ENCODE assay signal across 1 cellular context in genomic region chr7:107169120-107170050, GRCh38.
TF ChIP-seq lines count a peak whose summit lies in the region.

No MANE protein-coding gene starts in this region.

TF ChIP-seq in HepG2, 621 proteins besides CTCF, POLR2A, EP300 and RAD21 (continued from another document and continues in another):
- peak; percentile 53; the same call in 1 of the 2 replicates for TF ChIP-seq UBTF (CRISPR knock-in tag; IDR thresholded peaks at IDR 0.05)
- no peak for TF ChIP-seq JUNB (CRISPR knock-in tag; IDR thresholded peaks at IDR 0.05; ENCODE audit: borderline replicate concordance)
- no peak for TF ChIP-seq FLYWCH1 (CRISPR knock-in tag; IDR thresholded peaks at IDR 0.05)
- TF ChIP-seq NBN (conservative IDR thresholded peaks at IDR 0.05), result no peak
- no peak for TF ChIP-seq ZNF737 (CRISPR knock-in tag; IDR thresholded peaks at IDR 0.05; ENCODE audit: borderline replicate concordance)
- no peak for TF ChIP-seq ZNF678 (CRISPR knock-in tag; IDR thresholded peaks at IDR 0.05)
- peak; percentile 34; the same call in 1 of the 2 replicates for TF ChIP-seq HMG20A (CRISPR knock-in tag; IDR thresholded peaks at IDR 0.05; ENCODE audit: borderline replicate concordance)
- TF ChIP-seq JARID2 (CRISPR knock-in tag; IDR thresholded peaks at IDR 0.05; ENCODE audit: insufficient replicate concordance), result no peak
- TF ChIP-seq SP1 (IDR thresholded peaks at IDR 0.05), result no peak
- TF ChIP-seq SP1 (CRISPR knock-in tag; IDR thresholded peaks at IDR 0.05), result no peak
- peak; percentile 74; the same call in 1 of the 2 replicates for TF ChIP-seq ZNF230 (CRISPR knock-in tag; IDR thresholded peaks at IDR 0.05)
- TF ChIP-seq, protein P1, sequence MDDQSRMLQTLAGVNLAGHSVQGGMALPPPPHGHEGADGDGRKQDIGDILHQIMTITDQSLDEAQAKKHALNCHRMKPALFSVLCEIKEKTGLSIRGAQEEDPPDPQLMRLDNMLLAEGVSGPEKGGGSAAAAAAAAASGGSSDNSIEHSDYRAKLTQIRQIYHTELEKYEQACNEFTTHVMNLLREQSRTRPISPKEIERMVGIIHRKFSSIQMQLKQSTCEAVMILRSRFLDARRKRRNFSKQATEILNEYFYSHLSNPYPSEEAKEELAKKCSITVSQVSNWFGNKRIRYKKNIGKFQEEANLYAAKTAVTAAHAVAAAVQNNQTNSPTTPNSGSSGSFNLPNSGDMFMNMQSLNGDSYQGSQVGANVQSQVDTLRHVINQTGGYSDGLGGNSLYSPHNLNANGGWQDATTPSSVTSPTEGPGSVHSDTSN (CRISPR knock-in tag; IDR thresholded peaks at IDR 0.05; ENCODE audit: borderline replicate concordance), result no peak
- TF ChIP-seq ZNF792 (CRISPR knock-in tag; IDR thresholded peaks at IDR 0.05), result peak; percentile 86
- TF ChIP-seq ZNF350 (CRISPR knock-in tag; IDR thresholded peaks at IDR 0.05; ENCODE audit: borderline replicate concordance, low read depth), result 0 out of 2 replicates have a peak, but pooled peaks have one; percentile 51
- TF ChIP-seq, protein P2, sequence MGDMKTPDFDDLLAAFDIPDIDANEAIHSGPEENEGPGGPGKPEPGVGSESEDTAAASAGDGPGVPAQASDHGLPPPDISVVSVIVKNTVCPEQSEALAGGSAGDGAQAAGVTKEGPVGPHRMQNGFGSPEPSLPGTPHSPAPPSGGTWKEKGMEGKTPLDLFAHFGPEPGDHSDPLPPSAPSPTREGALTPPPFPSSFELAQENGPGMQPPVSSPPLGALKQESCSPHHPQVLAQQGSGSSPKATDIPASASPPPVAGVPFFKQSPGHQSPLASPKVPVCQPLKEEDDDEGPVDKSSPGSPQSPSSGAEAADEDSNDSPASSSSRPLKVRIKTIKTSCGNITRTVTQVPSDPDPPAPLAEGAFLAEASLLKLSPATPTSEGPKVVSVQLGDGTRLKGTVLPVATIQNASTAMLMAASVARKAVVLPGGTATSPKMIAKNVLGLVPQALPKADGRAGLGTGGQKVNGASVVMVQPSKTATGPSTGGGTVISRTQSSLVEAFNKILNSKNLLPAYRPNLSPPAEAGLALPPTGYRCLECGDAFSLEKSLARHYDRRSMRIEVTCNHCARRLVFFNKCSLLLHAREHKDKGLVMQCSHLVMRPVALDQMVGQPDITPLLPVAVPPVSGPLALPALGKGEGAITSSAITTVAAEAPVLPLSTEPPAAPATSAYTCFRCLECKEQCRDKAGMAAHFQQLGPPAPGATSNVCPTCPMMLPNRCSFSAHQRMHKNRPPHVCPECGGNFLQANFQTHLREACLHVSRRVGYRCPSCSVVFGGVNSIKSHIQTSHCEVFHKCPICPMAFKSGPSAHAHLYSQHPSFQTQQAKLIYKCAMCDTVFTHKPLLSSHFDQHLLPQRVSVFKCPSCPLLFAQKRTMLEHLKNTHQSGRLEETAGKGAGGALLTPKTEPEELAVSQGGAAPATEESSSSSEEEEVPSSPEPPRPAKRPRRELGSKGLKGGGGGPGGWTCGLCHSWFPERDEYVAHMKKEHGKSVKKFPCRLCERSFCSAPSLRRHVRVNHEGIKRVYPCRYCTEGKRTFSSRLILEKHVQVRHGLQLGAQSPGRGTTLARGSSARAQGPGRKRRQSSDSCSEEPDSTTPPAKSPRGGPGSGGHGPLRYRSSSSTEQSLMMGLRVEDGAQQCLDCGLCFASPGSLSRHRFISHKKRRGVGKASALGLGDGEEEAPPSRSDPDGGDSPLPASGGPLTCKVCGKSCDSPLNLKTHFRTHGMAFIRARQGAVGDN (CRISPR knock-in tag; IDR thresholded peaks at IDR 0.05), result peak; percentile 79
- 0 out of 2 replicates have a peak, but pooled peaks have one; percentile 32 for TF ChIP-seq TFDP2 (CRISPR knock-in tag; IDR thresholded peaks at IDR 0.05)
- TF ChIP-seq ATM (IDR thresholded peaks at IDR 0.05; ENCODE audit: borderline replicate concordance), result no peak
- TF ChIP-seq YEATS4 (CRISPR knock-in tag; IDR thresholded peaks at IDR 0.05; ENCODE audit: borderline replicate concordance), result peak; percentile 74; the same call in 1 of the 2 replicates
- no peak for TF ChIP-seq PAF1 (CRISPR knock-in tag; IDR thresholded peaks at IDR 0.05)
- TF ChIP-seq MED13 (CRISPR knock-in tag; IDR thresholded peaks at IDR 0.05), result no peak
- TF ChIP-seq ZNF564 (CRISPR knock-in tag; IDR thresholded peaks at IDR 0.05), result no peak
- TF ChIP-seq ZNF580 (CRISPR knock-in tag; IDR thresholded peaks at IDR 0.05; ENCODE audit: borderline replicate concordance, low read depth), result peak; percentile 82; the same call in 1 of the 2 replicates
- TF ChIP-seq ZNF264 (CRISPR knock-in tag; IDR thresholded peaks at IDR 0.05), result peak; percentile 45; the same call in 1 of the 2 replicates
- TF ChIP-seq ZNF18 (CRISPR knock-in tag; IDR thresholded peaks at IDR 0.05; ENCODE audit: insufficient replicate concordance), result peak; percentile 38
- TF ChIP-seq, protein P3, sequence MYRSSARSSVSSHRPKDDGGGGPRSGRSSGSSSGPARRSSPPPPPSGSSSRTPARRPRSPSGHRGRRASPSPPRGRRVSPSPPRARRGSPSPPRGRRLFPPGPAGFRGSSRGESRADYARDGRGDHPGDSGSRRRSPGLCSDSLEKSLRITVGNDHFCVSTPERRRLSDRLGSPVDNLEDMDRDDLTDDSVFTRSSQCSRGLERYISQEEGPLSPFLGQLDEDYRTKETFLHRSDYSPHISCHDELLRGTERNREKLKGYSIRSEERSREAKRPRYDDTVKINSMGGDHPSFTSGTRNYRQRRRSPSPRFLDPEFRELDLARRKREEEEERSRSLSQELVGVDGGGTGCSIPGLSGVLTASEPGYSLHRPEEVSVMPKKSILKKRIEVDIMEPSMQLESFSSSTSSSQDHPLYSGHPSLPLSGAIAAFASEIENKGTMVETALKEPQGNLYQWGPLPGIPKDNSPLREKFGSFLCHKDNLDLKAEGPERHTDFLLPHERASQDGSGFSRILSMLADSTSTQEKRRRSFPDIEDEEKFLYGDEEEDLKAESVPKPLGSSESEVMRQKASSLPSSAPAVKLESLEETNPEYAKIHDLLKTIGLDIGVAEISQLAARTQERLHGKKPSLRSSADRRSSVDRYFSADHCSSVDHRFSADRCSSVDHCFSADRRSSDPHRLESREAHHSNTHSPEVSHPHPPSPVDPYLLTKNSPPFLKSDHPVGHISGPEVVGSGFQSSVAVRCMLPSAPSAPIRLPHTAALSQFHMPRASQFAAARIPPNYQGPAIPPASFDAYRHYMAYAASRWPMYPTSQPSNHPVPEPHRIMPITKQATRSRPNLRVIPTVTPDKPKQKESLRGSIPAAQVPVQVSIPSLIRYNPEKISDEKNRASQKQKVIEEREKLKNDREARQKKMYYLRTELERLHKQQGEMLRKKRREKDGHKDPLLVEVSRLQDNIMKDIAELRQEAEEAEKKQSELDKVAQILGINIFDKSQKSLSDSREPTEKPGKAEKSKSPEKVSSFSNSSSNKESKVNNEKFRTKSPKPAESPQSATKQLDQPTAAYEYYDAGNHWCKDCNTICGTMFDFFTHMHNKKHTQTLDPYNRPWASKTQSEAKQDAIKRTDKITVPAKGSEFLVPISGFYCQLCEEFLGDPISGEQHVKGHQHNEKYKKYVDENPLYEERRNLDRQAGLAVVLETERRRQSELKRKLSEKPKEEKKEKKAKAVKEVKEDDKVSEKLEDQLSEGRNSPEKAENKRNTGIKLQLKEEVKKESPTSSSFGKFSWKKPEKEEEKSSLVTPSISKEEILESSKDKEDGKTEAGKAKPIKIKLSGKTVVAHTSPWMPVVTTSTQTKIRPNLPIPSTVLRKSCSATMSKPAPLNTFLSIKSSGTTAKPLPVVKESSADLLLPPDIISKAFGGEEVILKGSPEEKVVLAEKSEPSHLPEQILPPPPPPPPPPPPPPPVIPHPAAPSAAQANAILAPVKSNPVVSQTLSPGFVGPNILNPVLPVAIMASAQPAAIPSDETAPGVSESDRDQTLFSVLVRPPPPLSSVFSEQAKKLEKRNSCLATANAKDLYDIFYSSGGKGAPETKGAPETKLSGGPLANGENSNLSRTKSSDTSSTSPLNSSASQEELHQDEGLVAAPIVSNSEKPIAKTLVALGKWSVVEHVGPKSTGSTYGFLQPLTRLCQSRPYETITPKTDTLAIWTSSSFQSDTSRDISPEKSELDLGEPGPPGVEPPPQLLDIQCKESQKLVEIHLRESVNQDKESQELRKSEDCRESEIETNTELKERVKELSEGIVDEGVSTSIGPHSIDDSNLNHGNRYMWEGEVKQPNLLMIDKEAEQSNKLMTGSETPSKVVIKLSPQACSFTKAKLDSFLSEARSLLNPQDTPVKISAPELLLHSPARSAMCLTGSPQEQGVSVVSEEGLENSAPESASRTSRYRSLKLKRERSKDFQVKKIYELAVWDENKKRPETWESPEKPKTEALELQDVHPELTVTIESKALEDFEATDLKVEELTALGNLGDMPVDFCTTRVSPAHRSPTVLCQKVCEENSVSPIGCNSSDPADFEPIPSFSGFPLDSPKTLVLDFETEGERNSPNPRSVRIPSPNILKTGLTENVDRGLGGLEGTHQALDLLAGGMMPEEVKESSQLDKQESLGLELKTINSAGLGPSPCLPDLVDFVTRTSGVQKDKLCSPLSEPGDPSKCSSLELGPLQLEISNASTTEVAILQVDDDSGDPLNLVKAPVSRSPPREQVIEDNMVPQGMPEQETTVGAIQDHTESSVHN (CRISPR knock-in tag; IDR thresholded peaks at IDR 0.05), result no peak
- TF ChIP-seq, protein P4, sequence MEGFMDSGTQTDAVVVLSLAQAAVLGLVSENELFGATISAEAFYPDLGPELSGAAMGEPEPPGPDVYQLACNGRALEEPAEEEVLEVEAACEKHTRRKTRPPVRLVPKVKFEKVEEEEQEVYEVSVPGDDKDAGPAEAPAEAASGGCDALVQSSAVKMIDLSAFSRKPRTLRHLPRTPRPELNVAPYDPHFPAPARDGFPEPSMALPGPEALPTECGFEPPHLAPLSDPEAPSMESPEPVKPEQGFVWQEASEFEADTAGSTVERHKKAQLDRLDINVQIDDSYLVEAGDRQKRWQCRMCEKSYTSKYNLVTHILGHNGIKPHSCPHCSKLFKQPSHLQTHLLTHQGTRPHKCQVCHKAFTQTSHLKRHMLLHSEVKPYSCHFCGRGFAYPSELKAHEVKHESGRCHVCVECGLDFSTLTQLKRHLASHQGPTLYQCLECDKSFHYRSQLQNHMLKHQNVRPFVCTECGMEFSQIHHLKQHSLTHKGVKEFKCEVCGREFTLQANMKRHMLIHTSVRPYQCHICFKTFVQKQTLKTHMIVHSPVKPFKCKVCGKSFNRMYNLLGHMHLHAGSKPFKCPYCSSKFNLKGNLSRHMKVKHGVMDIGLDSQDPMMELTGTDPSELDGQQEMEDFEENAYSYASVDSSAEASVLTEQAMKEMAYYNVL (CRISPR knock-in tag; IDR thresholded peaks at IDR 0.05; ENCODE audit: borderline replicate concordance), result peak; percentile 24; the same call in 1 of the 2 replicates
- no peak for TF ChIP-seq ZNF468 (CRISPR knock-in tag; IDR thresholded peaks at IDR 0.05)
- TF ChIP-seq ISL2 (CRISPR knock-in tag; IDR thresholded peaks at IDR 0.05), result peak; percentile 71
- no peak for TF ChIP-seq PLRG1 (conservative IDR thresholded peaks at IDR 0.05)
- TF ChIP-seq EED (CRISPR knock-in tag; IDR thresholded peaks at IDR 0.05), result no peak
- no peak for TF ChIP-seq ZNF549 (CRISPR knock-in tag; IDR thresholded peaks at IDR 0.05)
- no peak; the same call in 1 of the 2 replicates for TF ChIP-seq ESRRA (CRISPR knock-in tag; IDR thresholded peaks at IDR 0.05; ENCODE audit: low read depth)
- no peak for TF ChIP-seq ZNF670 (CRISPR knock-in tag; IDR thresholded peaks at IDR 0.05; ENCODE audit: borderline replicate concordance)
- TF ChIP-seq SAFB2 (CRISPR knock-in tag; IDR thresholded peaks at IDR 0.05; ENCODE audit: borderline replicate concordance, low read depth), result no peak; the same call in 1 of the 2 replicates
- TF ChIP-seq ZNF709 (CRISPR knock-in tag; IDR thresholded peaks at IDR 0.05), result 0 out of 2 replicates have a peak, but pooled peaks have one; percentile 24
- TF ChIP-seq ZNF274 (CRISPR knock-in tag; IDR thresholded peaks at IDR 0.05), result 0 out of 2 replicates have a peak, but pooled peaks have one; percentile 18
- TF ChIP-seq PHF21A (CRISPR knock-in tag; IDR thresholded peaks at IDR 0.05), result peak; percentile 87
- TF ChIP-seq GZF1 (CRISPR knock-in tag; IDR thresholded peaks at IDR 0.05), result no peak
- TF ChIP-seq DPF2 (CRISPR knock-in tag; IDR thresholded peaks at IDR 0.05; ENCODE audit: borderline replicate concordance, low read depth), result peak; percentile 27; the same call in 1 of the 2 replicates
- TF ChIP-seq ZNF10 (CRISPR knock-in tag; IDR thresholded peaks at IDR 0.05; ENCODE audit: borderline replicate concordance, low read depth), result no peak
- TF ChIP-seq SPEN (CRISPR knock-in tag; IDR thresholded peaks at IDR 0.05; ENCODE audit: low read depth), result peak; percentile 75; the same call in 1 of the 2 replicates
- no peak for TF ChIP-seq NR2F2 (IDR thresholded peaks at IDR 0.05; ENCODE audit: borderline replicate concordance, low read depth)
